Comparison of ENCODE assay signal across 18 cellular contexts in genomic region chr11:59426361-59427067, GRCh38. TPM values are rescaled to one million over a fixed set of nuclear protein-coding genes. Genes with fewer than 3 reads are reported as not detected.
DNase-seq lines count a peak whose midpoint lies in the region; ATAC-seq and TF ChIP-seq lines count a peak whose summit lies in the region.
"Had no signal": no experiment of that assay in that cellular context is flagged by ENCODE, and none has a peak within 500 bp of the region (broad histone marks: within the 10 kb centered on the region; RNA-seq: fewer than 3 reads in every experiment).

TSS of gene OR5A2 (minus strand) at chr11:59426413. CDS start at chr11:59422953, 3,460 bp downstream.

- no peak within 1 kb of the TSS for H3K9ac ChIP-seq in smooth muscle cell (ENCODE audit: low read depth)

- H3K4me2 ChIP-seq in smooth muscle cell, result no peak within 1 kb of the TSS
- H3K4me2 ChIP-seq in hepatocyte, result no peak within 1 kb of the TSS

- H3K4me1 ChIP-seq in iPS DF 6.9 (ENCODE audit: control insufficient read depth, insufficient read depth, low read length) (no peaks in the 10 kb centered on the region; the same call in 1 of the 2 replicates), smooth muscle cell (ENCODE audit: low read depth) (peaks cover 18% of the 10 kb centered on the region), hepatocyte (ENCODE audit: insufficient read depth) (no peaks in the 10 kb centered on the region)
- H3K4me1 ChIP-seq: Peyer's patch, thyroid gland had no signal

- H3K9me3 Mint-ChIP-seq in WTC11, result peaks cover 11% of the 10 kb centered on the region
- H3K9me3 Mint-ChIP-seq: activated T-helper 17 cell treated with anti-CD3 and anti-CD28 coated beads, Interleukin-2, amount 50 U/mL, for 72 hours; CD4-positive, CD25-positive, alpha-beta regulatory T cell had no signal

- no peak for TF ChIP-seq CTCF in WTC11 (IDR thresholded peaks at IDR 0.05)
- no peak for TF ChIP-seq CTCF in smooth muscle cell (IDR thresholded peaks at IDR 0.05; ENCODE audit: borderline replicate concordance, insufficient read depth, poor library complexity, severe bottlenecking)
- no peak for TF ChIP-seq CTCF in hepatocyte (IDR thresholded peaks at IDR 0.05; ENCODE audit: poor library complexity)

- H3K27ac ChIP-seq in iPS DF 6.9 (ENCODE audit: low read length) (no peak within 1 kb of the TSS), smooth muscle cell (ENCODE audit: low read depth) (no peak within 1 kb of the TSS), hepatocyte (no peak within 1 kb of the TSS)
- H3K27ac ChIP-seq: Peyer's patch, thyroid gland had no signal

- H4K20me1 ChIP-seq in smooth muscle cell (ENCODE audit: low read depth) (no peaks in the 10 kb centered on the region), hepatocyte (ENCODE audit: insufficient read depth, poor library complexity, severe bottlenecking) (no peaks in the 10 kb centered on the region)

- H2AFZ ChIP-seq in smooth muscle cell (ENCODE audit: low read depth), result no peak within 1 kb of the TSS
- H2AFZ ChIP-seq in hepatocyte, result no peak within 1 kb of the TSS

- H3K9me3 ChIP-seq in iPS DF 6.9 (ENCODE audit: control insufficient read depth, insufficient read depth, low read length) (no peaks in the 10 kb centered on the region), smooth muscle cell (replicated peaks; ENCODE audit: low read depth) (no peaks in the 10 kb centered on the region), hepatocyte (ENCODE audit: low read depth) (no peaks in the 10 kb centered on the region)
- H3K9me3 ChIP-seq: Peyer's patch, thyroid gland had no signal

- H3K9me2 ChIP-seq in hepatocyte (replicated peaks; ENCODE audit: insufficient read depth), result no peaks in the 10 kb centered on the region

- WGBS in iPS DF 6.9 (ENCODE audit: insufficient coverage, insufficient read length), result no CpG with 5 or more reads among the region's 5 CpGs
- WGBS in smooth muscle cell (ENCODE audit: low lambda C conversion rate), result 38% methylated on average over 5 of the region's 5 CpGs
- WGBS in hepatocyte (ENCODE audit: low lambda C conversion rate, missing lambda C conversion rate), result 43% methylated on average over 5 of the region's 5 CpGs

- CTCF ChIA-PET in WTC11 (lab: Charles Lee), result interaction anchor here (0.9 to 2.8 kb wide), 10 partner anchors 10 to 368 kb away, joined by 3 to 20 read pairs (median 4); partner anchors contain the start of genes DTX4 and OR5A1

- H3F3A ChIP-seq in smooth muscle cell (ENCODE audit: low read depth), result no peaks in the 10 kb centered on the region

- no peaks in the 10 kb centered on the region for H3K36me3 Mint-ChIP-seq in WTC11
- H3K36me3 Mint-ChIP-seq: CD4-positive, CD25-positive, alpha-beta regulatory T cell had no signal

- peak within 1 kb of the TSS; percentile 88 for H3K27ac Mint-ChIP-seq in WTC11
- H3K27ac Mint-ChIP-seq: activated T-helper 17 cell treated with anti-CD3 and anti-CD28 coated beads, Interleukin-2, amount 50 U/mL, for 72 hours; CD4-positive, CD25-positive, alpha-beta regulatory T cell had no signal

- no peaks in the 10 kb centered on the region for H3K27me3 Mint-ChIP-seq in WTC11 (ENCODE audit: low read depth)

- POLR2A ChIA-PET in WTC11 (lab: Charles Lee), result no interaction called here

- DNase-seq in NCI-H345 (lab: John Stamatoyannopoulos, UW), result peak; percentile 10
- DNase-seq in NCI-H345 treated with DMSO at 0.1 percent for 48 hours (lab: John Stamatoyannopoulos, UW; ENCODE audit: unreplicated experiment), result no peak
- DNase-seq in WTC11 (ENCODE audit: low spot score), result peak; percentile 22
- DNase-seq in iPS DF 6.9 (ENCODE audit: low read depth, low spot score), result peak; percentile 58
- no peak for DNase-seq in smooth muscle cell (lab: John Stamatoyannopoulos, UW; ENCODE audit: unreplicated experiment)
- no peak for DNase-seq in GF-D8 (lab: John Stamatoyannopoulos, UW)
- DNase-seq in hepatocyte (ENCODE audit: low spot score), result no peak
- DNase-seq: ACHN; CD4-positive, CD25-positive, alpha-beta regulatory T cell; NCI-H2081 treated with DMSO at 0.1 percent for 48 hours; nucleus accumbens; Peyer's patch; right cardiac atrium; stimulated activated naive CD4-positive, alpha-beta T cell; thyroid gland had no signal

- ATAC-seq in WTC11 (peak; percentile 88), HG02623 (IDR thresholded peaks at IDR 0.05; ENCODE audit: unreplicated experiment) (no peak)
- ATAC-seq: activated T-helper 17 cell treated with anti-CD3 and anti-CD28 coated beads, Interleukin-2, amount 50 U/mL, for 72 hours; right cardiac atrium had no signal

- no peaks in the 10 kb centered on the region for H3K79me2 ChIP-seq in smooth muscle cell (ENCODE audit: low read depth)
- no peaks in the 10 kb centered on the region for H3K79me2 ChIP-seq in hepatocyte

- H3K36me3 ChIP-seq in iPS DF 6.9 (ENCODE audit: control insufficient read depth, insufficient read depth, low read length), result no peaks in the 10 kb centered on the region
- H3K36me3 ChIP-seq in smooth muscle cell (ENCODE audit: low read depth), result no peaks in the 10 kb centered on the region
- H3K36me3 ChIP-seq in hepatocyte (replicated peaks; ENCODE audit: insufficient read depth, low read depth), result no peaks in the 10 kb centered on the region
- H3K36me3 ChIP-seq: Peyer's patch, thyroid gland had no signal

- H3K4me3 ChIP-seq in iPS DF 6.9 (ENCODE audit: low read length) (no peak within 1 kb of the TSS), smooth muscle cell (no peak within 1 kb of the TSS), hepatocyte (no peak within 1 kb of the TSS)
- H3K4me3 ChIP-seq: Peyer's patch, thyroid gland had no signal

- peak within 1 kb of the TSS; percentile 43 for H3K4me3 Mint-ChIP-seq in WTC11
- H3K4me3 Mint-ChIP-seq: activated T-helper 17 cell treated with anti-CD3 and anti-CD28 coated beads, Interleukin-2, amount 50 U/mL, for 72 hours; CD4-positive, CD25-positive, alpha-beta regulatory T cell had no signal

- peaks cover 28% of the 10 kb centered on the region for H3K4me1 Mint-ChIP-seq in WTC11
- H3K4me1 Mint-ChIP-seq: activated T-helper 17 cell treated with anti-CD3 and anti-CD28 coated beads, Interleukin-2, amount 50 U/mL, for 72 hours; CD4-positive, CD25-positive, alpha-beta regulatory T cell had no signal

- H3K27me3 ChIP-seq in iPS DF 6.9 (ENCODE audit: control insufficient read depth, insufficient read depth, low read length) (no peaks in the 10 kb centered on the region), smooth muscle cell (ENCODE audit: low read depth) (no peaks in the 10 kb centered on the region), hepatocyte (no peaks in the 10 kb centered on the region)
- H3K27me3 ChIP-seq: Peyer's patch, thyroid gland had no signal

TF ChIP-seq in WTC11, 78 proteins besides CTCF, POLR2A, EP300 and RAD21:
- no peak for TF ChIP-seq NR3C1 (CRISPR knock-in tag; conservative IDR thresholded peaks at IDR 0.05; ENCODE audit: low read depth)
- TF ChIP-seq ZNF219 (CRISPR knock-in tag; IDR thresholded peaks at IDR 0.05; ENCODE audit: borderline replicate concordance), result no peak
- TF ChIP-seq ZNF512 (CRISPR knock-in tag; IDR thresholded peaks at IDR 0.05; ENCODE audit: borderline replicate concordance), result no peak
- no peak for TF ChIP-seq TP53 (CRISPR knock-in tag; IDR thresholded peaks at IDR 0.05)
- TF ChIP-seq GTF2I (CRISPR knock-in tag; conservative IDR thresholded peaks at IDR 0.05), result no peak
- TF ChIP-seq JAZF1 (CRISPR knock-in tag; IDR thresholded peaks at IDR 0.05), result no peak
TF ChIP-seq in WTC11: peak in this region for 0.

RNA-seq across cellular contexts. Expression of gene OR5A2, which starts in this region (rescaled TPM):
- not detected in 3 replicates for total RNA-seq in WTC11 (2021)
- total RNA-seq in smooth muscle cell, result not detected in 2 replicates
- polyA plus RNA-seq in smooth muscle cell, result not detected in 2 replicates
- total RNA-seq in hepatocyte, result not detected in 2 replicates
- polyA plus RNA-seq in hepatocyte, result not detected in 2 replicates
- total RNA-seq: activated T-helper 17 cell treated with anti-CD3 and anti-CD28 coated beads, Interleukin-2, amount 50 U/mL, for 72 hours; CD4-positive, CD25-positive, alpha-beta regulatory T cell; mucosa of gallbladder; Peyer's patch; right cardiac atrium; thyroid gland had no signal
- polyA plus RNA-seq: CD4-positive, CD25-positive, alpha-beta regulatory T cell; right cardiac atrium had no signal

Comparison
In these comparisons a context has a peak if more than half of its experiments do, and no peak if none do; other contexts are left out.
1. DNase-seq: peak in NCI-H345 (single experiment) and iPS DF 6.9 (single experiment); none in NCI-H345 treated with DMSO at 0.1 percent for 48 hours (single experiment), smooth muscle cell (single experiment), GF-D8 (single experiment) and hepatocyte (single experiment).
2. Peak in DNase-seq and ATAC-seq in WTC11; RNA of the gene not detected or under 1 TPM.